Comparison of ENCODE assay signal across 8 cellular contexts in the genomic region with DNA sequence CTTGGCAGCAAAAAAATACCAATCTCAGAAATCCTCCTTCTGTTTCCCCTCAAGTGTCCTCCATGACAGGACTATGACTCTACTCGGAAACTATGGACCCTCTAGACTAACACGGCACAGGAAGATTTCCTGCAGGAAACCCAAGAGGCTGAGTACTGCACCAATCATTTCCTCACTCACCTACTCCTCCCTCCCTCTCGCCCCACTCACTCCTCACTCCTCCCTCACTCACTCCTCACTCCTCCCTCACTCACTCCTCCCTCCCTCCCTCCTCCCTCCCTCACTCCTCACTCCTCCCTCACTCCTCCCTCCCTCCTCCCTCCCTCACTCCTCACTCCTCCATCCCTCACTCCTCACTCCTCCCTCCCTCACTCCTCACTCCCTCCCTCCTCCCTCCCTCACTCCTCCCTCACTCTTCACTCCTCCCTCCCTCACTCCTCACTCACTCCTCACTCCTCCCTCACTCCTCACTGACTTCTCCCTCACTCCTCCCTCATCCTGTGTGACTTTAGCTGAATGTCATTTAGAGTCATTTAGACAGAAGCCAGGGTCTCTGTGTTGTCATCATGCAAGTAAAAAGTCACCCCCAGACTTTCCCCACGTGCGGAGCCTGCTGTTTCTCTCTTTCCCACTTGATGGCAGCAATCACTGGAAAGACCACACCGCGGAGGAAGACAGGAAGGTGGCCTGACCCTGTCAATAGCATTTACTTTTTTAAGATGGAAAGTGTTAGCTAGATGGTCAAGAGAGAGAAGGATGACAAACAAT.
DNase-seq lines count a peak whose midpoint lies in the region; ATAC-seq and TF ChIP-seq lines count a peak whose summit lies in the region.

No MANE protein-coding gene starts in this region.

- H3K4me1 Mint-ChIP-seq in activated CD8-positive, alpha-beta T cell treated with anti-CD3 and anti-CD28 coated beads, Interleukin-2, amount 10 ng/mL, durations not matched to agents 7 days and 5 days (ENCODE audit: low read depth): peaks cover 5% of the 10 kb centered on the region
- H3K4me1 Mint-ChIP-seq in naive thymus-derived CD8-positive, alpha-beta T cell: peaks cover 3 to 8% (median 5%) of the 10 kb centered on the region in 4 donors

- no peak overlapping the region for H3K27ac ChIP-seq in suprapubic skin

- DNase-seq in AG08396 (ENCODE audit: low spot score): peak; percentile 56
- peak; percentile 25 for DNase-seq in activated CD8-positive, alpha-beta T cell treated with anti-CD3 and anti-CD28 coated beads, Interleukin-2, amount 10 ng/mL, durations not matched to agents 7 days and 5 days
- DNase-seq in kidney epithelial cell (ENCODE audit: low read depth): no peak
- DNase-seq in naive thymus-derived CD8-positive, alpha-beta T cell: no peak
- no peak for DNase-seq in suprapubic skin (ENCODE audit: low spot score in 2 of 2)

- POLR2A ChIA-PET in activated CD8-positive, alpha-beta T cell treated with anti-CD3 and anti-CD28 coated beads, Interleukin-2, amount 10 ng/mL, durations not matched to agents 7 days and 5 days (lab: Charles Lee): no interaction called here
- POLR2A ChIA-PET in naive thymus-derived CD8-positive, alpha-beta T cell (lab: Charles Lee): no interaction called here

- no peaks in the 10 kb centered on the region for H3K36me3 Mint-ChIP-seq in activated CD8-positive, alpha-beta T cell treated with anti-CD3 and anti-CD28 coated beads, Interleukin-2, amount 10 ng/mL, durations not matched to agents 7 days and 5 days (ENCODE audit: low read depth)
- peaks cover 0 to 9% (median 0%) of the 10 kb centered on the region in 3 donors for H3K36me3 Mint-ChIP-seq in naive thymus-derived CD8-positive, alpha-beta T cell

- CTCF ChIA-PET in activated CD8-positive, alpha-beta T cell treated with anti-CD3 and anti-CD28 coated beads, Interleukin-2, amount 10 ng/mL, durations not matched to agents 7 days and 5 days (lab: Charles Lee): no interaction called here

- no peaks in the 10 kb centered on the region for H3K9me3 Mint-ChIP-seq in activated CD8-positive, alpha-beta T cell treated with anti-CD3 and anti-CD28 coated beads, Interleukin-2, amount 10 ng/mL, durations not matched to agents 7 days and 5 days (ENCODE audit: insufficient read depth)
- H3K9me3 Mint-ChIP-seq in naive thymus-derived CD8-positive, alpha-beta T cell: peaks cover 0 to 12% (median 4%) of the 10 kb centered on the region in 9 donors

- H3K4me3 ChIP-seq in kidney epithelial cell (ENCODE audit: low read depth, low read length) (no peak overlapping the region), suprapubic skin (no peak overlapping the region)

- no peak for TF ChIP-seq EP300 in suprapubic skin (IDR thresholded peaks at IDR 0.05)

- peaks cover 7% of the 10 kb centered on the region for H3K27me3 Mint-ChIP-seq in activated CD8-positive, alpha-beta T cell treated with anti-CD3 and anti-CD28 coated beads, Interleukin-2, amount 10 ng/mL, durations not matched to agents 7 days and 5 days (ENCODE audit: low read depth)
- peaks cover 11 to 34% (median 28%) of the 10 kb centered on the region in 5 donors for H3K27me3 Mint-ChIP-seq in naive thymus-derived CD8-positive, alpha-beta T cell

- H3K27me3 ChIP-seq in kidney epithelial cell (ENCODE audit: control insufficient read depth, insufficient read depth, low read length): no peaks in the 10 kb centered on the region
- H3K27me3 ChIP-seq in suprapubic skin: peaks cover 3% of the 10 kb centered on the region

- H3K36me3 ChIP-seq in kidney epithelial cell (ENCODE audit: control insufficient read depth, insufficient read depth, low read length) (no peaks in the 10 kb centered on the region), suprapubic skin (no peaks in the 10 kb centered on the region)

- H3K27ac Mint-ChIP-seq in activated CD8-positive, alpha-beta T cell treated with anti-CD3 and anti-CD28 coated beads, Interleukin-2, amount 10 ng/mL, durations not matched to agents 7 days and 5 days: no peak overlapping the region
- no peak overlapping the region for H3K27ac Mint-ChIP-seq in naive thymus-derived CD8-positive, alpha-beta T cell

- 28% methylated on average over 7 of the region's 7 CpGs for WGBS in suprapubic skin

- ATAC-seq in GM21528 (IDR thresholded peaks at IDR 0.05; ENCODE audit: low FRiP score, unreplicated experiment) (peak; percentile 49), GM18520 (IDR thresholded peaks at IDR 0.05; ENCODE audit: unreplicated experiment) (no peak), HG03439 (IDR thresholded peaks at IDR 0.05; ENCODE audit: unreplicated experiment) (no peak)
- no peak for ATAC-seq in activated CD8-positive, alpha-beta T cell treated with anti-CD3 and anti-CD28 coated beads, Interleukin-2, amount 10 ng/mL, durations not matched to agents 7 days and 5 days
- no peak for ATAC-seq in naive thymus-derived CD8-positive, alpha-beta T cell

- TF ChIP-seq POLR2A in suprapubic skin (IDR thresholded peaks at IDR 0.05): no peak

- TF ChIP-seq CTCF in kidney epithelial cell (IDR thresholded peaks at IDR 0.05; ENCODE audit: insufficient read depth, low read length, poor library complexity, severe bottlenecking): peak; percentile 74
- peak in 1 of 2 donors; percentile 37 for TF ChIP-seq CTCF in suprapubic skin (IDR thresholded peaks at IDR 0.05)

- no peaks in the 10 kb centered on the region for H3K4me1 ChIP-seq in suprapubic skin

- peaks cover 4% of the 10 kb centered on the region for H3K9me3 ChIP-seq in suprapubic skin

- no peak overlapping the region for H3K4me3 Mint-ChIP-seq in activated CD8-positive, alpha-beta T cell treated with anti-CD3 and anti-CD28 coated beads, Interleukin-2, amount 10 ng/mL, durations not matched to agents 7 days and 5 days
- no peak overlapping the region for H3K4me3 Mint-ChIP-seq in naive thymus-derived CD8-positive, alpha-beta T cell

Comparison
In these comparisons a context has a peak if more than half of its experiments do, and no peak if none do; other contexts are left out.
1. DNase-seq: peak in AG08396 (single experiment) and activated CD8-positive, alpha-beta T cell treated with anti-CD3 and anti-CD28 coated beads, Interleukin-2, amount 10 ng/mL, durations not matched to agents 7 days and 5 days (single experiment); none in kidney epithelial cell (single experiment), naive thymus-derived CD8-positive, alpha-beta T cell (0 of 10) and suprapubic skin (0 of 2).